Comparison of ENCODE assay signal across 1 cellular context in the genomic region with DNA sequence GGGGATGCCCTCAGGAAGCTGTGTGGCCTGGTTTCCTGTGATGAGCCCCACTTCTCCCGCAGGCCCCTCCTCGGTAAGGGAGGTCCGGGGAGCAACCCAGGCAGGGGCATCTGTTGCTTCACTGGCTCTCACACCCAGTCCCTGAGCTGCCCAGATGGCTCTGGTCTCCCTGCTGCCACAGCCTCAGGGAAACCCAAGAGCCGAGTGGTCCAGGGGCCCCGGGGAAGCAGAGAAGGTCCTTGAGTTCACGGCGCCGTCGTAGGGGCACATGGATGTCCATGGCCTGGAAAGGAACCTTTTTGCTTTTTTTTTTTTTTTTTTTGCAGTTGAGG.
TF ChIP-seq lines count a peak whose summit lies in the region.

No MANE protein-coding gene starts in this region.

TF ChIP-seq in GM23338, 12 proteins besides CTCF, POLR2A, EP300 and RAD21:
- TF ChIP-seq, protein P1, sequence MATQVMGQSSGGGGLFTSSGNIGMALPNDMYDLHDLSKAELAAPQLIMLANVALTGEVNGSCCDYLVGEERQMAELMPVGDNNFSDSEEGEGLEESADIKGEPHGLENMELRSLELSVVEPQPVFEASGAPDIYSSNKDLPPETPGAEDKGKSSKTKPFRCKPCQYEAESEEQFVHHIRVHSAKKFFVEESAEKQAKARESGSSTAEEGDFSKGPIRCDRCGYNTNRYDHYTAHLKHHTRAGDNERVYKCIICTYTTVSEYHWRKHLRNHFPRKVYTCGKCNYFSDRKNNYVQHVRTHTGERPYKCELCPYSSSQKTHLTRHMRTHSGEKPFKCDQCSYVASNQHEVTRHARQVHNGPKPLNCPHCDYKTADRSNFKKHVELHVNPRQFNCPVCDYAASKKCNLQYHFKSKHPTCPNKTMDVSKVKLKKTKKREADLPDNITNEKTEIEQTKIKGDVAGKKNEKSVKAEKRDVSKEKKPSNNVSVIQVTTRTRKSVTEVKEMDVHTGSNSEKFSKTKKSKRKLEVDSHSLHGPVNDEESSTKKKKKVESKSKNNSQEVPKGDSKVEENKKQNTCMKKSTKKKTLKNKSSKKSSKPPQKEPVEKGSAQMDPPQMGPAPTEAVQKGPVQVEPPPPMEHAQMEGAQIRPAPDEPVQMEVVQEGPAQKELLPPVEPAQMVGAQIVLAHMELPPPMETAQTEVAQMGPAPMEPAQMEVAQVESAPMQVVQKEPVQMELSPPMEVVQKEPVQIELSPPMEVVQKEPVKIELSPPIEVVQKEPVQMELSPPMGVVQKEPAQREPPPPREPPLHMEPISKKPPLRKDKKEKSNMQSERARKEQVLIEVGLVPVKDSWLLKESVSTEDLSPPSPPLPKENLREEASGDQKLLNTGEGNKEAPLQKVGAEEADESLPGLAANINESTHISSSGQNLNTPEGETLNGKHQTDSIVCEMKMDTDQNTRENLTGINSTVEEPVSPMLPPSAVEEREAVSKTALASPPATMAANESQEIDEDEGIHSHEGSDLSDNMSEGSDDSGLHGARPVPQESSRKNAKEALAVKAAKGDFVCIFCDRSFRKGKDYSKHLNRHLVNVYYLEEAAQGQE (IDR thresholded peaks at IDR 0.05; ENCODE audit: unreplicated experiment): no peak
- TF ChIP-seq EZH2 (IDR thresholded peaks at IDR 0.05; ENCODE audit: low read depth, unreplicated experiment): no peak
- TF ChIP-seq NANOG (IDR thresholded peaks at IDR 0.05; ENCODE audit: borderline replicate concordance): no peak
- TF ChIP-seq, protein P2, sequence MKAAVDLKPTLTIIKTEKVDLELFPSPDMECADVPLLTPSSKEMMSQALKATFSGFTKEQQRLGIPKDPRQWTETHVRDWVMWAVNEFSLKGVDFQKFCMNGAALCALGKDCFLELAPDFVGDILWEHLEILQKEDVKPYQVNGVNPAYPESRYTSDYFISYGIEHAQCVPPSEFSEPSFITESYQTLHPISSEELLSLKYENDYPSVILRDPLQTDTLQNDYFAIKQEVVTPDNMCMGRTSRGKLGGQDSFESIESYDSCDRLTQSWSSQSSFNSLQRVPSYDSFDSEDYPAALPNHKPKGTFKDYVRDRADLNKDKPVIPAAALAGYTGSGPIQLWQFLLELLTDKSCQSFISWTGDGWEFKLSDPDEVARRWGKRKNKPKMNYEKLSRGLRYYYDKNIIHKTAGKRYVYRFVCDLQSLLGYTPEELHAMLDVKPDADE (IDR thresholded peaks at IDR 0.05): no peak
- TF ChIP-seq POLR2AphosphoS5 (IDR thresholded peaks at IDR 0.05; ENCODE audit: low read depth): no peak
- TF ChIP-seq, protein P3, sequence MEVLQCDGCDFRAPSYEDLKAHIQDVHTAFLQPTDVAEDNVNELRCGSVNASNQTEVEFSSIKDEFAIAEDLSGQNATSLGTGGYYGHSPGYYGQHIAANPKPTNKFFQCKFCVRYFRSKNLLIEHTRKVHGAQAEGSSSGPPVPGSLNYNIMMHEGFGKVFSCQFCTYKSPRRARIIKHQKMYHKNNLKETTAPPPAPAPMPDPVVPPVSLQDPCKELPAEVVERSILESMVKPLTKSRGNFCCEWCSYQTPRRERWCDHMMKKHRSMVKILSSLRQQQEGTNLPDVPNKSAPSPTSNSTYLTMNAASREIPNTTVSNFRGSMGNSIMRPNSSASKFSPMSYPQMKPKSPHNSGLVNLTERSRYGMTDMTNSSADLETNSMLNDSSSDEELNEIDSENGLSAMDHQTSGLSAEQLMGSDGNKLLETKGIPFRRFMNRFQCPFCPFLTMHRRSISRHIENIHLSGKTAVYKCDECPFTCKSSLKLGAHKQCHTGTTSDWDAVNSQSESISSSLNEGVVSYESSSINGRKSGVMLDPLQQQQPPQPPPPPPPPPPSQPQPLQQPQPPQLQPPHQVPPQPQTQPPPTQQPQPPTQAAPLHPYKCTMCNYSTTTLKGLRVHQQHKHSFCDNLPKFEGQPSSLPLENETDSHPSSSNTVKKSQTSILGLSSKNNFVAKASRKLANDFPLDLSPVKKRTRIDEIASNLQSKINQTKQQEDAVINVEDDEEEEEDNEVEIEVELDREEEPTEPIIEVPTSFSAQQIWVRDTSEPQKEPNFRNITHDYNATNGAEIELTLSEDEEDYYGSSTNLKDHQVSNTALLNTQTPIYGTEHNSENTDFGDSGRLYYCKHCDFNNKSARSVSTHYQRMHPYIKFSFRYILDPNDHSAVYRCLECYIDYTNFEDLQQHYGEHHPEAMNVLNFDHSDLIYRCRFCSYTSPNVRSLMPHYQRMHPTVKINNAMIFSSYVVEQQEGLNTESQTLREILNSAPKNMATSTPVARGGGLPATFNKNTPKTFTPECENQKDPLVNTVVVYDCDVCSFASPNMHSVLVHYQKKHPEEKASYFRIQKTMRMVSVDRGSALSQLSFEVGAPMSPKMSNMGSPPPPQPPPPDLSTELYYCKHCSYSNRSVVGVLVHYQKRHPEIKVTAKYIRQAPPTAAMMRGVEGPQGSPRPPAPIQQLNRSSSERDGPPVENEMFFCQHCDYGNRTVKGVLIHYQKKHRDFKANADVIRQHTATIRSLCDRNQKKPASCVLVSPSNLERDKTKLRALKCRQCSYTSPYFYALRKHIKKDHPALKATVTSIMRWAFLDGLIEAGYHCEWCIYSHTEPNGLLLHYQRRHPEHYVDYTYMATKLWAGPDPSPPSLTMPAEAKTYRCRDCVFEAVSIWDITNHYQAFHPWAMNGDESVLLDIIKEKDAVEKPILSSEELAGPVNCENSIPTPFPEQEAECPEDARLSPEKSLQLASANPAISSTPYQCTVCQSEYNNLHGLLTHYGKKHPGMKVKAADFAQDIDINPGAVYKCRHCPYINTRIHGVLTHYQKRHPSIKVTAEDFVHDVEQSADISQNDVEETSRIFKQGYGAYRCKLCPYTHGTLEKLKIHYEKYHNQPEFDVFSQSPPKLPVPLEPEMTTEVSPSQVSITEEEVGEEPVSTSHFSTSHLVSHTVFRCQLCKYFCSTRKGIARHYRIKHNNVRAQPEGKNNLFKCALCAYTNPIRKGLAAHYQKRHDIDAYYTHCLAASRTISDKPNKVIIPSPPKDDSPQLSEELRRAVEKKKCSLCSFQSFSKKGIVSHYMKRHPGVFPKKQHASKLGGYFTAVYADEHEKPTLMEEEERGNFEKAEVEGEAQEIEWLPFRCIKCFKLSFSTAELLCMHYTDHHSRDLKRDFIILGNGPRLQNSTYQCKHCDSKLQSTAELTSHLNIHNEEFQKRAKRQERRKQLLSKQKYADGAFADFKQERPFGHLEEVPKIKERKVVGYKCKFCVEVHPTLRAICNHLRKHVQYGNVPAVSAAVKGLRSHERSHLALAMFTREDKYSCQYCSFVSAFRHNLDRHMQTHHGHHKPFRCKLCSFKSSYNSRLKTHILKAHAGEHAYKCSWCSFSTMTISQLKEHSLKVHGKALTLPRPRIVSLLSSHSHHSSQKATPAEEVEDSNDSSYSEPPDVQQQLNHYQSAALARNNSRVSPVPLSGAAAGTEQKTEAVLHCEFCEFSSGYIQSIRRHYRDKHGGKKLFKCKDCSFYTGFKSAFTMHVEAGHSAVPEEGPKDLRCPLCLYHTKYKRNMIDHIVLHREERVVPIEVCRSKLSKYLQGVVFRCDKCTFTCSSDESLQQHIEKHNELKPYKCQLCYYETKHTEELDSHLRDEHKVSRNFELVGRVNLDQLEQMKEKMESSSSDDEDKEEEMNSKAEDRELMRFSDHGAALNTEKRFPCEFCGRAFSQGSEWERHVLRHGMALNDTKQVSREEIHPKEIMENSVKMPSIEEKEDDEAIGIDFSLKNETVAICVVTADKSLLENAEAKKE (CRISPR knock-in tag; IDR thresholded peaks at IDR 0.05): no peak
- TF ChIP-seq CREB1 (CRISPR knock-in tag; IDR thresholded peaks at IDR 0.05; ENCODE audit: low read depth): no peak
- TF ChIP-seq JUNB (IDR thresholded peaks at IDR 0.05; ENCODE audit: unreplicated experiment): no peak
- no peak for TF ChIP-seq ZNF114 (CRISPR knock-in tag; IDR thresholded peaks at IDR 0.05)
- TF ChIP-seq STAT1 (IDR thresholded peaks at IDR 0.05; ENCODE audit: unreplicated experiment): no peak
- no peak for TF ChIP-seq EZH2phosphoT487 (IDR thresholded peaks at IDR 0.05; ENCODE audit: unreplicated experiment)
- no peak for TF ChIP-seq ZNF331 (CRISPR knock-in tag; IDR thresholded peaks at IDR 0.05; ENCODE audit: low read depth)
